21 cellular contexts compared by ENCODE assay signal in the genomic region with DNA sequence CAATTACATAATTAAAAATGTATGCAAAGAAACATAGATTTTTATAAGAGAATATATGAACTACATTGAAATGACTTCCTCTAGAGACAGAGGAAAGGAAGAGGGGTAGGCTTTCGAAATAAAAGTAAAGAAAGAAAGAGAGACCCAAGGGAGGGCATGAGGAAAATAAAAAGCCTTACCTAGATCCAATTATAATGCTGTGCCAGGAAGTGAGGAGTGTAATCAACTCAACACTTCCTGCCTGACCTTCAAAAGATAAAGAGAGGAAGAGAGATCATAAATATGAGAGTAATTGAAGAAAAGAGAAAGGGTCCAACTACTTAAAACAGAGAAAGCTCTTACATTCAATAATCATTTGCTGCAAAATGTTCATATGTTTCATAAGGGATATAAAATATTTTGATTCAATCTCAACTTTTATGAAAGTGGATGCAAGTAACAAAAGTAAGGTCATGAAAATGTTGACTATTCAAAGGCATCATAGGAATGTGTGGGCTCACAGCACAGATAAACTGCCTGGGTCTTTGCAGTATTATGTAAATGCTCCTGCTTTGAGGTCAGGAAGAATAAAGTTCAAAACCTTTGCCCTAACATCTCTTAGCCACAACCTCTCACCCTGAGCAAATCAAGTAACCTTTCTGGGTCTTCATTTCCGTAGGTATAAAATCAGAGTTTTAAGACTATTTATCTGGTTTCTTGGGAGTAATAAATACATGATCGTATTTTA.
"Had no signal": no experiment of that assay in that cellular context is flagged by ENCODE, and none has a peak within 500 bp of the region (broad histone marks: within the 10 kb centered on the region; RNA-seq: fewer than 3 reads in every experiment).

No MANE protein-coding gene starts in this region.

- H3K27me3 Mint-ChIP-seq: naive thymus-derived CD4-positive, alpha-beta T cell; stimulated activated memory B cell treated with anti-CD40 and anti-IgM and Interleukin-4, amounts not matched to agents 10 μg/mL and 1 μg/mL and 100 μg/mL, for 72 hours; T-helper 17 cell had no signal

- H3K27me3 ChIP-seq: gastrocnemius medialis, heart right ventricle, pancreas, tibial artery had no signal

- H3K4me1 ChIP-seq: gastrocnemius medialis, heart right ventricle, pancreas, tibial artery had no signal

- H3K9me3 ChIP-seq: heart right ventricle, mucosa of descending colon, pancreas, tibial artery had no signal

- H3K4me3 Mint-ChIP-seq: activated CD8-positive, alpha-beta T cell treated with anti-CD3 and anti-CD28 coated beads, Interleukin-2, amount 10 ng/mL, durations not matched to agents 7 days and 5 days; activated T-cell treated with anti-CD3 and anti-CD28 coated beads, Interleukin-2, amount 50 U/mL, for 72 hours; brain; naive thymus-derived CD4-positive, alpha-beta T cell; stimulated activated memory B cell treated with anti-CD40 and anti-IgM and Interleukin-4, amounts not matched to agents 10 μg/mL and 1 μg/mL and 100 μg/mL, for 72 hours; T-helper 17 cell had no signal

- H3K36me3 Mint-ChIP-seq: activated naive CD4-positive, alpha-beta T cell treated with anti-CD3 and anti-CD28 coated beads, Interleukin-2, amount 50 U/mL, for 72 hours; brain; naive thymus-derived CD4-positive, alpha-beta T cell; stimulated activated memory B cell treated with anti-CD40 and anti-IgM and Interleukin-4, amounts not matched to agents 10 μg/mL and 1 μg/mL and 100 μg/mL, for 72 hours had no signal

- H3K27ac Mint-ChIP-seq: activated CD8-positive, alpha-beta T cell treated with anti-CD3 and anti-CD28 coated beads, Interleukin-2, amount 10 ng/mL, durations not matched to agents 7 days and 5 days; activated naive CD4-positive, alpha-beta T cell treated with anti-CD3 and anti-CD28 coated beads, Interleukin-2, amount 50 U/mL, for 72 hours; activated T-cell treated with anti-CD3 and anti-CD28 coated beads, Interleukin-2, amount 50 U/mL, for 72 hours; naive thymus-derived CD4-positive, alpha-beta T cell; stimulated activated memory B cell treated with anti-CD40 and anti-IgM and Interleukin-4, amounts not matched to agents 10 μg/mL and 1 μg/mL and 100 μg/mL, for 72 hours; T-helper 17 cell had no signal

- ATAC-seq: activated CD8-positive, alpha-beta T cell treated with anti-CD3 and anti-CD28 coated beads, Interleukin-2, amount 10 ng/mL, durations not matched to agents 7 days and 5 days; activated naive CD4-positive, alpha-beta T cell treated with anti-CD3 and anti-CD28 coated beads, Interleukin-2, amount 50 U/mL, for 72 hours; gastrocnemius medialis; heart right ventricle; left lobe of liver; mucosa of descending colon; naive thymus-derived CD4-positive, alpha-beta T cell; pancreas; stimulated activated memory B cell treated with anti-CD40 and anti-IgM and Interleukin-4, amounts not matched to agents 10 μg/mL and 1 μg/mL and 100 μg/mL, for 72 hours; T-helper 17 cell had no signal

- H3K4me1 Mint-ChIP-seq: brain; stimulated activated memory B cell treated with anti-CD40 and anti-IgM and Interleukin-4, amounts not matched to agents 10 μg/mL and 1 μg/mL and 100 μg/mL, for 72 hours; T-helper 17 cell had no signal

- DNase-seq: activated CD4-positive, alpha-beta T cell treated with anti-CD3 and anti-CD28 coated beads for 4 hours; activated CD8-positive, alpha-beta memory T cell treated with anti-CD3 and anti-CD28 coated beads, Interleukin-2, amount 50 U/mL, for 4 hours; activated CD8-positive, alpha-beta T cell treated with anti-CD3 and anti-CD28 coated beads, Interleukin-2, amount 10 ng/mL, durations not matched to agents 7 days and 5 days; activated gamma-delta T cell; activated T-cell treated with anti-CD3 and anti-CD28 coated beads, Interleukin-2, amount 50 U/mL, for 72 hours; amniotic stem cell; effector memory CD4-positive, alpha-beta T cell; gastrocnemius medialis; heart right ventricle; islet precursor cell; mucosa of descending colon; naive thymus-derived CD4-positive, alpha-beta T cell; pancreas; stimulated activated CD4-positive, alpha-beta T cell treated with anti-CD3 and anti-CD28 coated beads, Interleukin-2, amount 100 ng/mL, for 48 hours; T-helper 17 cell; tibial artery; WERI-Rb-1 had no signal

- H3K36me3 ChIP-seq: gastrocnemius medialis, heart right ventricle, pancreas, tibial artery, WERI-Rb-1 had no signal

- H3K4me3 ChIP-seq: gastrocnemius medialis, heart right ventricle, mucosa of descending colon, pancreas, tibial artery had no signal

- H3K27ac ChIP-seq: gastrocnemius medialis, heart right ventricle, pancreas, tibial artery, WERI-Rb-1 had no signal
